ENCODE assay signal across 30 cellular contexts in the genomic region with DNA sequence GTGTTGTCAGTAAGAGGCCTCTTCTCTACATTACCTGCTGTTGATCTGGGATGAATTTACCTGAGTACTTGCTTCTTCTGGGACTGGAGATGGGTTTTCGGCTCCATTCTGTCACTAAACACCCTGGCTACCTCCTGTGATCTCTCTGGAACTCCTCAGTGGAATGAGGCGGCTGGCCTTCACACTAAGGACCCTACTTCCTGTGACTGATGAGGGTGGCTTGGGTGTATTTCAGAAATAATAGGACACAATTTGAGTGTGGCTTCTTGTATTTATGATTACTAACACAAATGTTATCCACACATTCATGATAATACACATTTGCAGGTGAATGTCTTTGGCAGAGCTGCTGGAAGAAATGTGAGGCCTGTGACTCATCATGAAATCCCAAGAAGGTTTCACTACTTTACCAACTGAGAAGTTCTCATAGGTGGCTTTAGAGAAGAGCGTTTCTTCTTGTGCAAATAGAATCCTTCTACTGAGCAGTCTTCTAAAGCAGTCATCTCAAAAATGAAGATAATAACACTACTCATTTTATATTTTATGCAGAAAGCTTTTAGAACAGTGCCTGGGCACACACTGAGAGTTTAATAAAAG. TPM values are rescaled to one million over a fixed set of nuclear protein-coding genes. Genes with fewer than 3 reads are reported as not detected.
DNase-seq lines count a peak whose midpoint lies in the region; ATAC-seq and TF ChIP-seq lines count a peak whose summit lies in the region.
"Had no signal": no experiment of that assay in that cellular context is flagged by ENCODE, and none has a peak within 500 bp of the region (broad histone marks: within the 10 kb centered on the region; RNA-seq: fewer than 3 reads in every experiment).

No MANE protein-coding gene starts in this region.

- TF ChIP-seq CTCF in lower lobe of right lung (IDR thresholded peaks at IDR 0.05) = no peak
- TF ChIP-seq CTCF in heart right ventricle (IDR thresholded peaks at IDR 0.05) = no peak

- CTCF ChIA-PET in activated CD4-positive, alpha-beta T cell treated with anti-CD3 and anti-CD28 coated beads for 36 hours (lab: Charles Lee) = interaction anchor here (1.8 kb wide), 1 partner anchor 13 kb away, joined by 3 read pairs; no protein-coding TSS in a partner anchor

- no peaks in the 10 kb centered on the region for H3K9me3 Mint-ChIP-seq in activated CD4-positive, alpha-beta T cell treated with anti-CD3 and anti-CD28 coated beads for 36 hours (ENCODE audit: low read depth)
- H3K9me3 Mint-ChIP-seq: activated naive CD4-positive, alpha-beta T cell treated with anti-CD3 and anti-CD28 coated beads, Interleukin-2, amount 50 U/mL, for 24 hours; CD8-positive, alpha-beta T cell; central memory CD8-positive, alpha-beta T cell; T-cell had no signal

- H3K36me3 Mint-ChIP-seq in activated CD4-positive, alpha-beta T cell treated with anti-CD3 and anti-CD28 coated beads for 36 hours (ENCODE audit: low read depth) = no peaks in the 10 kb centered on the region
- H3K36me3 Mint-ChIP-seq: activated naive CD4-positive, alpha-beta T cell treated with anti-CD3 and anti-CD28 coated beads, Interleukin-2, amount 50 U/mL, for 24 hours; CD8-positive, alpha-beta T cell; T-cell had no signal

- H3K27ac Mint-ChIP-seq in activated CD4-positive, alpha-beta T cell treated with anti-CD3 and anti-CD28 coated beads for 36 hours = no peak overlapping the region
- H3K27ac Mint-ChIP-seq: activated naive CD4-positive, alpha-beta T cell treated with anti-CD3 and anti-CD28 coated beads, Interleukin-2, amount 50 U/mL, for 24 hours; CD8-positive, alpha-beta T cell; IgD-negative memory B cell; T-cell had no signal

- H3K36me3 ChIP-seq in lower lobe of right lung (no peaks in the 10 kb centered on the region), heart right ventricle (no peaks in the 10 kb centered on the region)
- H3K36me3 ChIP-seq: ascending aorta, HAP-1, prostate gland, upper lobe of left lung had no signal

- H3K27me3 Mint-ChIP-seq in activated CD4-positive, alpha-beta T cell treated with anti-CD3 and anti-CD28 coated beads for 36 hours = peaks cover 64% of the 10 kb centered on the region

- H3K27me3 ChIP-seq in lower lobe of right lung (ENCODE audit: low read depth) (peaks cover 92% of the 10 kb centered on the region), heart right ventricle (peaks cover 26 to 100% (median 98%) of the 10 kb centered on the region in 7 donors)

- POLR2A ChIA-PET in activated CD4-positive, alpha-beta T cell treated with anti-CD3 and anti-CD28 coated beads for 36 hours (lab: Charles Lee) = no interaction called here

- H3K27ac ChIP-seq in lower lobe of right lung (no peak overlapping the region), heart right ventricle (no peak overlapping the region)
- H3K27ac ChIP-seq: ascending aorta, dorsolateral prefrontal cortex, prostate gland, upper lobe of left lung had no signal

- DNase-seq in activated CD4-positive, alpha-beta T cell treated with anti-CD3 and anti-CD28 coated beads for 36 hours = no peak
- DNase-seq in activated CD4-positive, alpha-beta T cell treated with anti-CD3 and anti-CD28 coated beads for 1 hour = no peak
- DNase-seq in NCI-H226 = peak; percentile 68
- DNase-seq in left lobe of liver (ENCODE audit: low spot score) = peak; percentile 0
- DNase-seq in lower lobe of right lung = no peak
- DNase-seq in NCI-H2227 treated with DMSO at 0.1 percent for 48 hours (lab: John Stamatoyannopoulos, UW) = no peak
- DNase-seq in heart right ventricle = no peak
- DNase-seq: 8988T; CD8-positive, alpha-beta T cell; DMS153; dorsolateral prefrontal cortex; glutamatergic neuron; kidney glomerular epithelial cell; NCI-H1105 treated with DMSO at 0.1 percent for 48 hours; NCI-H2107; NCI-H510A treated with DMSO at 0.1 percent for 48 hours; T-cell had no signal

- H3K9me3 ChIP-seq in lower lobe of right lung (no peaks in the 10 kb centered on the region), heart right ventricle (no peaks in the 10 kb centered on the region)
- H3K9me3 ChIP-seq: ascending aorta, HAP-1, prostate gland, upper lobe of left lung had no signal

- peaks cover 13% of the 10 kb centered on the region for H3K4me1 Mint-ChIP-seq in activated CD4-positive, alpha-beta T cell treated with anti-CD3 and anti-CD28 coated beads for 36 hours
- H3K4me1 Mint-ChIP-seq: activated naive CD4-positive, alpha-beta T cell treated with anti-CD3 and anti-CD28 coated beads, Interleukin-2, amount 50 U/mL, for 24 hours; central memory CD8-positive, alpha-beta T cell had no signal

- peak; percentile 81 for ATAC-seq in activated CD4-positive, alpha-beta T cell treated with anti-CD3 and anti-CD28 coated beads for 36 hours
- ATAC-seq in GM19455 (IDR thresholded peaks at IDR 0.05; ENCODE audit: unreplicated experiment) = peak; percentile 55
- no peak for ATAC-seq in left lobe of liver
- ATAC-seq in lower lobe of right lung = no peak
- ATAC-seq in heart right ventricle = no peak
- ATAC-seq: CD8-positive, alpha-beta T cell; Panc1 had no signal

- no peaks in the 10 kb centered on the region for H3K4me1 ChIP-seq in lower lobe of right lung
- H3K4me1 ChIP-seq in heart right ventricle = peaks cover 0 to 12% (median 4%) of the 10 kb centered on the region in 9 donors
- H3K4me1 ChIP-seq: ascending aorta, prostate gland had no signal

- no peak overlapping the region for H3K4me3 ChIP-seq in lower lobe of right lung
- no peak overlapping the region for H3K4me3 ChIP-seq in heart right ventricle
- H3K4me3 ChIP-seq: ascending aorta, dorsolateral prefrontal cortex, HAP-1, prostate gland, upper lobe of left lung had no signal

- no peak overlapping the region for H3K4me3 Mint-ChIP-seq in activated CD4-positive, alpha-beta T cell treated with anti-CD3 and anti-CD28 coated beads for 36 hours
- H3K4me3 Mint-ChIP-seq: activated naive CD4-positive, alpha-beta T cell treated with anti-CD3 and anti-CD28 coated beads, Interleukin-2, amount 50 U/mL, for 24 hours; CD8-positive, alpha-beta T cell; central memory CD8-positive, alpha-beta T cell; T-cell had no signal

- intact Hi-C loops in activated CD4-positive, alpha-beta T cell treated with anti-CD3 and anti-CD28 coated beads for 36 hours (cut with DNase I, micrococcal nuclease) = no loop called here
- intact Hi-C loops in lower lobe of right lung (cut with DNase I) (no loop called here), heart right ventricle (cut with DNase I) (loop anchor here in 1 of 10 donors (10.0 kb wide), 1 partner anchor 354 kb away; no protein-coding TSS in a partner anchor)

- WGBS in heart right ventricle, 2 donors = 88 to 91% methylated on average over 3 of the region's 3 CpGs

RNA-seq across cellular contexts. Expression of gene EVX1, which starts 21.3 kb away (rescaled TPM):
- total RNA-seq in activated CD4-positive, alpha-beta T cell treated with anti-CD3 and anti-CD28 coated beads for 36 hours = not detected
- not detected for total RNA-seq in left lobe of liver
- not detected for total RNA-seq in lower lobe of right lung
- total RNA-seq in heart right ventricle = not detected
- polyA plus RNA-seq in heart right ventricle = not detected
- total RNA-seq: activated CD8-positive, alpha-beta memory T cell treated with anti-CD3 and anti-CD28 coated beads for 36 hours; ascending aorta; G401; lung microvascular endothelial cell; subcutaneous adipose tissue; upper lobe of left lung had no signal
- polyA plus RNA-seq: IgD-negative memory B cell had no signal

RNA-seq across cellular contexts. Expression of gene HOXA13, which starts 21.4 kb away (rescaled TPM):
- total RNA-seq in activated CD4-positive, alpha-beta T cell treated with anti-CD3 and anti-CD28 coated beads for 36 hours = not detected
- total RNA-seq in left lobe of liver (0.03 TPM), lower lobe of right lung (not detected), heart right ventricle (not detected)
- not detected for polyA plus RNA-seq in heart right ventricle
- total RNA-seq: activated CD8-positive, alpha-beta memory T cell treated with anti-CD3 and anti-CD28 coated beads for 36 hours; ascending aorta; CD8-positive, alpha-beta T cell; G401; lung microvascular endothelial cell; T-cell; upper lobe of left lung had no signal
- polyA plus RNA-seq: IgD-negative memory B cell had no signal

RNA-seq across cellular contexts. Expression of gene HOXA11, which starts 36.3 kb away (rescaled TPM):
- total RNA-seq in activated CD4-positive, alpha-beta T cell treated with anti-CD3 and anti-CD28 coated beads for 36 hours = not detected
- total RNA-seq in left lobe of liver = not detected
- not detected for total RNA-seq in lower lobe of right lung
- not detected for total RNA-seq in heart right ventricle
- polyA plus RNA-seq in heart right ventricle = not detected
- total RNA-seq: activated CD8-positive, alpha-beta memory T cell treated with anti-CD3 and anti-CD28 coated beads for 36 hours; ascending aorta; CD8-positive, alpha-beta T cell; dorsolateral prefrontal cortex; lung microvascular endothelial cell; T-cell; upper lobe of left lung had no signal
- polyA plus RNA-seq: IgD-negative memory B cell had no signal

RNA-seq across cellular contexts. Expression of gene HOXA10, which starts 47.2 kb away (rescaled TPM):
- not detected for total RNA-seq in activated CD4-positive, alpha-beta T cell treated with anti-CD3 and anti-CD28 coated beads for 36 hours
- total RNA-seq in left lobe of liver (0.10 TPM), lower lobe of right lung (0.38 TPM), heart right ventricle (under 1 TPM in 1 of 10 donors, not detected in 9; 0.19 TPM)
- under 1 TPM in 1 of 2 donors, not detected in 1; 0.03 TPM for polyA plus RNA-seq in heart right ventricle
- total RNA-seq: ascending aorta; CD8-positive, alpha-beta T cell had no signal

RNA-seq across cellular contexts. Expression of gene HOXA9, which starts 56.0 kb away (rescaled TPM):
- total RNA-seq in activated CD4-positive, alpha-beta T cell treated with anti-CD3 and anti-CD28 coated beads for 36 hours = not detected
- not detected for total RNA-seq in left lobe of liver
- 1.7 TPM for total RNA-seq in lower lobe of right lung
- not detected for total RNA-seq in heart right ventricle
- polyA plus RNA-seq in heart right ventricle = not detected
- total RNA-seq: activated CD8-positive, alpha-beta memory T cell treated with anti-CD3 and anti-CD28 coated beads for 36 hours; ascending aorta; CD8-positive, alpha-beta T cell; dorsolateral prefrontal cortex had no signal

Comparison
In these comparisons a context has a peak if more than half of its experiments do, and no peak if none do; other contexts are left out.
1. ATAC-seq: peak in activated CD4-positive, alpha-beta T cell treated with anti-CD3 and anti-CD28 coated beads for 36 hours (single experiment) and GM19455 (single experiment); none in left lobe of liver (single experiment), lower lobe of right lung (0 of 2) and heart right ventricle (0 of 8).
2. DNase-seq: peak in NCI-H226 (single experiment) and left lobe of liver (single experiment); none in activated CD4-positive, alpha-beta T cell treated with anti-CD3 and anti-CD28 coated beads for 36 hours (single experiment), activated CD4-positive, alpha-beta T cell treated with anti-CD3 and anti-CD28 coated beads for 1 hour (single experiment), lower lobe of right lung (single experiment), NCI-H2227 treated with DMSO at 0.1 percent for 48 hours (single experiment) and heart right ventricle (0 of 2).